Comparison of ENCODE assay signal across 1 cellular context in genomic region chr20:63982937-63983336, GRCh38.
TF ChIP-seq lines count a peak whose summit lies in the region.

No MANE protein-coding gene starts in this region.

TF ChIP-seq in WTC11, 78 proteins besides CTCF, POLR2A, EP300 and RAD21 (continued from another document):
- no peak for TF ChIP-seq ZBTB43 (CRISPR knock-in tag; IDR thresholded peaks at IDR 0.05)
- TF ChIP-seq CREB1 (CRISPR knock-in tag; IDR thresholded peaks at IDR 0.05) = no peak
- no peak for TF ChIP-seq ATF2 (CRISPR knock-in tag; IDR thresholded peaks at IDR 0.05; ENCODE audit: borderline replicate concordance, low read depth)
- TF ChIP-seq OVOL2 (CRISPR knock-in tag; IDR thresholded peaks at IDR 0.05; ENCODE audit: borderline replicate concordance) = no peak
- TF ChIP-seq ZBTB21 (CRISPR knock-in tag; IDR thresholded peaks at IDR 0.05; ENCODE audit: borderline replicate concordance) = no peak
- no peak for TF ChIP-seq PRDM15 (CRISPR knock-in tag; IDR thresholded peaks at IDR 0.05)
- no peak for TF ChIP-seq ZMAT4 (CRISPR knock-in tag; IDR thresholded peaks at IDR 0.05)
